ENCODE assay signal across 19 cellular contexts in genomic region chr11:44469412-44469811, GRCh38.
DNase-seq lines count a peak whose midpoint lies in the region; ATAC-seq, FAIRE-seq and TF ChIP-seq lines count a peak whose summit lies in the region.
"Had no signal": no experiment of that assay in that cellular context is flagged by ENCODE, and none has a peak within 500 bp of the region (broad histone marks: within the 10 kb centered on the region; RNA-seq: fewer than 3 reads in every experiment).

No MANE protein-coding gene starts in this region.

- no peak for FAIRE-seq in A549 (lab: Jason Lieb, UNC)
- FAIRE-seq in K562 (lab: Jason Lieb, UNC): no peak
- FAIRE-seq: HTR-8/SVneo had no signal

- no peak overlapping the region for H3K9ac ChIP-seq in K562 (ENCODE audit: insufficient read depth in 1 of 2, low read depth in 2 of 2, low read length in 2 of 2)
- H3K9ac ChIP-seq in neural progenitor cell: no peak overlapping the region
- H3K9ac ChIP-seq: BLaER1 had no signal

- H3K4me3 Mint-ChIP-seq in activated naive CD4-positive, alpha-beta T cell treated with anti-CD3 and anti-CD28 coated beads for 36 hours: no peak overlapping the region
- H3K4me3 Mint-ChIP-seq in T-helper 2 cell treated with Interferon-gamma antibody and Interleukin-4, amounts not matched to agents 5 μg/mL and 100 μg/mL, for 36 hours: no peak overlapping the region
- no peak overlapping the region for H3K4me3 Mint-ChIP-seq in neural progenitor cell
- H3K4me3 Mint-ChIP-seq: CD14-positive monocyte; CD4-positive, alpha-beta memory T cell; H9; IgD-negative memory B cell had no signal

- POLR2A ChIA-PET in A549 (lab: Yijun Ruan, JAX): no interaction called here
- POLR2A ChIA-PET in K562 (lab: Yijun Ruan, JAX): interaction anchor here (0.8 kb wide), 1 partner anchor 11 kb away, joined by 4 read pairs; no protein-coding TSS in a partner anchor

- H3K4me1 ChIP-seq in A549: peaks cover 8% of the 10 kb centered on the region; the same call in 1 of the 3 replicates
- no peaks in the 10 kb centered on the region for H3K4me1 ChIP-seq in K562 (replicated peaks in 1 of 2; ENCODE audit: control insufficient read depth in 2 of 2, insufficient read depth in 2 of 2, low read length in 2 of 2)
- peaks cover 14% of the 10 kb centered on the region for H3K4me1 ChIP-seq in neural progenitor cell
- H3K4me1 ChIP-seq: BLaER1 had no signal

- TF ChIP-seq POLR2A in A549 (IDR thresholded peaks at IDR 0.05; ENCODE audit: low read length) (no peak), K562 (conservative IDR thresholded peaks at IDR 0.05) (no peak)

- DNase-seq in A549 (ENCODE audit: low read depth in 1 of 2, low spot score in 1 of 2) (peak in 1 of 2 experiments; percentile 12), K562 (ENCODE audit: extremely low read depth in 1 of 4, low spot score in 3 of 4) (no peak), left kidney (ENCODE audit: low read depth, low spot score) (peak; percentile 26), mucosa of gallbladder (ENCODE audit: low spot score) (peak; percentile 62), DMS153 (lab: John Stamatoyannopoulos, UW) (no peak), neural progenitor cell (ENCODE audit: low spot score) (no peak)
- DNase-seq in activated naive CD4-positive, alpha-beta T cell treated with anti-CD3 and anti-CD28 coated beads for 36 hours: no peak
- no peak for DNase-seq in T-helper 2 cell treated with Interferon-gamma antibody and Interleukin-4, amounts not matched to agents 5 μg/mL and 100 μg/mL, for 36 hours (ENCODE audit: low spot score)
- DNase-seq: CD4-positive, alpha-beta memory T cell; DMS79 treated with DMSO at 0.1 percent for 48 hours; GF-D8; GOT3; H9 had no signal

- in situ Hi-C loops in K562 (cut with MboI): no loop called here

- H3F3A ChIP-seq in neural progenitor cell (ENCODE audit: low read depth): no peaks in the 10 kb centered on the region

- TF ChIP-seq RAD21 in A549 (conservative IDR thresholded peaks at IDR 0.05 in 1 of 2, IDR thresholded peaks at IDR 0.05 in 1 of 2): no peak
- no peak for TF ChIP-seq RAD21 in K562 (CRISPR knock-in tag; conservative IDR thresholded peaks at IDR 0.05 in 1 of 2, IDR thresholded peaks at IDR 0.05 in 1 of 2)

- H3K9me3 Mint-ChIP-seq in activated naive CD4-positive, alpha-beta T cell treated with anti-CD3 and anti-CD28 coated beads for 36 hours: peaks cover 3% of the 10 kb centered on the region
- no peaks in the 10 kb centered on the region for H3K9me3 Mint-ChIP-seq in T-helper 2 cell treated with Interferon-gamma antibody and Interleukin-4, amounts not matched to agents 5 μg/mL and 100 μg/mL, for 36 hours
- peaks cover 14% of the 10 kb centered on the region for H3K9me3 Mint-ChIP-seq in neural progenitor cell

- H3K27ac ChIP-seq in A549 (no peak overlapping the region), K562 (ENCODE audit: extremely low read depth, low read depth, low read length) (no peak overlapping the region), neural progenitor cell (no peak overlapping the region)
- H3K27ac ChIP-seq: 22Rv1, BLaER1, HL-60 had no signal

- H3K27me3 Mint-ChIP-seq in activated naive CD4-positive, alpha-beta T cell treated with anti-CD3 and anti-CD28 coated beads for 36 hours (ENCODE audit: low read depth): peaks cover 10% of the 10 kb centered on the region
- peaks cover 2% of the 10 kb centered on the region for H3K27me3 Mint-ChIP-seq in T-helper 2 cell treated with Interferon-gamma antibody and Interleukin-4, amounts not matched to agents 5 μg/mL and 100 μg/mL, for 36 hours (ENCODE audit: low read depth)
- no peaks in the 10 kb centered on the region for H3K27me3 Mint-ChIP-seq in neural progenitor cell (ENCODE audit: insufficient read depth, low read depth)

- no peaks in the 10 kb centered on the region for H3K36me3 Mint-ChIP-seq in activated naive CD4-positive, alpha-beta T cell treated with anti-CD3 and anti-CD28 coated beads for 36 hours (ENCODE audit: low read depth)
- H3K36me3 Mint-ChIP-seq in T-helper 2 cell treated with Interferon-gamma antibody and Interleukin-4, amounts not matched to agents 5 μg/mL and 100 μg/mL, for 36 hours (ENCODE audit: low read depth): no peaks in the 10 kb centered on the region
- peaks cover 2% of the 10 kb centered on the region for H3K36me3 Mint-ChIP-seq in neural progenitor cell
- H3K36me3 Mint-ChIP-seq: CD14-positive monocyte; CD4-positive, alpha-beta memory T cell; IgD-negative memory B cell had no signal

- H3K36me3 ChIP-seq in K562 (ENCODE audit: control insufficient read depth, insufficient read depth, low read length) (no peaks in the 10 kb centered on the region), neural progenitor cell (no peaks in the 10 kb centered on the region)
- H3K36me3 ChIP-seq: BLaER1 had no signal

- H3K27ac Mint-ChIP-seq in activated naive CD4-positive, alpha-beta T cell treated with anti-CD3 and anti-CD28 coated beads for 36 hours: no peak overlapping the region
- H3K27ac Mint-ChIP-seq in T-helper 2 cell treated with Interferon-gamma antibody and Interleukin-4, amounts not matched to agents 5 μg/mL and 100 μg/mL, for 36 hours: no peak overlapping the region
- no peak overlapping the region for H3K27ac Mint-ChIP-seq in neural progenitor cell
- H3K27ac Mint-ChIP-seq: CD14-positive monocyte; CD4-positive, alpha-beta memory T cell; H9; IgD-negative memory B cell had no signal

- no peaks in the 10 kb centered on the region for H3K9me1 ChIP-seq in K562 (ENCODE audit: control insufficient read depth, insufficient read depth, low read length)

- ATAC-seq in A549: peak; percentile 33 to 43; a peak in 3 of 6 replicates
- no peak for ATAC-seq in K562

- H2AFZ ChIP-seq in K562 (ENCODE audit: low read depth, low read length) (no peak overlapping the region), neural progenitor cell (replicated peaks) (no peak overlapping the region)

- H3K4me3 ChIP-seq in A549 (no peak overlapping the region), K562 (no peak overlapping the region), neural progenitor cell (no peak overlapping the region)
- H3K4me3 ChIP-seq: BLaER1 had no signal

- H4K20me1 ChIP-seq in K562 (replicated peaks; ENCODE audit: control insufficient read depth, insufficient read depth, low read length): no peaks in the 10 kb centered on the region
- H4K20me1 ChIP-seq in neural progenitor cell (ENCODE audit: low read depth): no peaks in the 10 kb centered on the region
- H4K20me1 ChIP-seq: BLaER1 had no signal

- no peaks in the 10 kb centered on the region for H3K79me2 ChIP-seq in K562 (ENCODE audit: control insufficient read depth, insufficient read depth, low read length)
- no peaks in the 10 kb centered on the region for H3K79me2 ChIP-seq in neural progenitor cell (ENCODE audit: low read depth)

- H3K4me2 ChIP-seq in A549 (peak overlapping the region; percentile 38), K562 (ENCODE audit: insufficient read depth, low read length) (no peak overlapping the region), neural progenitor cell (no peak overlapping the region)
- H3K4me2 ChIP-seq: BLaER1 had no signal

- H3K27me3 ChIP-seq in K562 (ENCODE audit: control insufficient read depth in 2 of 2, insufficient read depth in 2 of 2, low read length in 2 of 2): peaks cover 10 to 55% of the 10 kb centered on the region in 2 experiments
- no peaks in the 10 kb centered on the region for H3K27me3 ChIP-seq in neural progenitor cell
- H3K27me3 ChIP-seq: BLaER1 had no signal

- WGBS in A549 (ENCODE audit: missing lambda C conversion rate): 22% methylated on average over 4 of the region's 6 CpGs
- 0% methylated on average over 6 of the region's 6 CpGs for WGBS in K562 (ENCODE audit: insufficient coverage, low coverage, missing lambda C conversion rate)

- no TSS peak for BruUV-seq in K562 (replicated peaks; lab: Mats Ljungman, UMichigan)

- no peak for TF ChIP-seq CTCF in A549 (IDR thresholded peaks at IDR 0.05)
- TF ChIP-seq CTCF in K562 (IDR thresholded peaks at IDR 0.05 in 2 of 3, conservative IDR thresholded peaks at IDR 0.05 in 1 of 3; ENCODE audit: insufficient read depth in 2 of 3, low read depth in 1 of 3, low read length in 3 of 3): no peak
- no peak for TF ChIP-seq CTCF in neural progenitor cell (IDR thresholded peaks at IDR 0.05)

- H3K9me3 ChIP-seq in A549: peaks cover 11% of the 10 kb centered on the region
- H3K9me3 ChIP-seq in K562 (replicated peaks; ENCODE audit: control insufficient read depth, insufficient read depth, low read depth, low read length): peaks cover 4% of the 10 kb centered on the region
- no peaks in the 10 kb centered on the region for H3K9me3 ChIP-seq in neural progenitor cell (ENCODE audit: low read depth)
- H3K9me3 ChIP-seq: BLaER1 had no signal

- TF ChIP-seq EP300 in A549 (IDR thresholded peaks at IDR 0.05): no peak
- TF ChIP-seq EP300 in K562 (IDR thresholded peaks at IDR 0.05; ENCODE audit: low read length): no peak

- intact Hi-C loops in K562 (cut with micrococcal nuclease): no loop called here
- intact Hi-C loops in activated naive CD4-positive, alpha-beta T cell treated with anti-CD3 and anti-CD28 coated beads for 36 hours (cut with micrococcal nuclease): no loop called here

- no peaks in the 10 kb centered on the region for H3K4me1 Mint-ChIP-seq in activated naive CD4-positive, alpha-beta T cell treated with anti-CD3 and anti-CD28 coated beads for 36 hours (ENCODE audit: low read depth)
- H3K4me1 Mint-ChIP-seq in T-helper 2 cell treated with Interferon-gamma antibody and Interleukin-4, amounts not matched to agents 5 μg/mL and 100 μg/mL, for 36 hours (ENCODE audit: low read depth): no peaks in the 10 kb centered on the region
- peaks cover 11% of the 10 kb centered on the region for H3K4me1 Mint-ChIP-seq in neural progenitor cell
- H3K4me1 Mint-ChIP-seq: CD14-positive monocyte; CD4-positive, alpha-beta memory T cell; IgD-negative memory B cell had no signal

- CTCF ChIA-PET in A549 (lab: Yijun Ruan, JAX) (interaction anchor here (0.8 kb wide), 1 partner anchor 13 kb away, joined by 3 read pairs; no protein-coding TSS in a partner anchor), K562 (lab: Yijun Ruan, JAX; ENCODE audit: low intra/inter-chr PET ratio) (no interaction called here)
- CTCF ChIA-PET in activated naive CD4-positive, alpha-beta T cell treated with anti-CD3 and anti-CD28 coated beads for 36 hours (lab: Charles Lee): no interaction called here

TF ChIP-seq in A549, 52 proteins besides CTCF, POLR2A, EP300 and RAD21:
- TF ChIP-seq GATA3 (IDR thresholded peaks at IDR 0.05; ENCODE audit: borderline replicate concordance) (no peak), MAFK (IDR thresholded peaks at IDR 0.05; ENCODE audit: partially characterized antibody) (peak; percentile 11)
TF ChIP-seq in A549: peak in this region for 1.

Comparison
In these comparisons a context has a peak if more than half of its experiments do, and no peak if none do; other contexts are left out.
1. DNase-seq: peak in left kidney (single experiment) and mucosa of gallbladder (single experiment); none in K562 (0 of 4), activated naive CD4-positive, alpha-beta T cell treated with anti-CD3 and anti-CD28 coated beads for 36 hours (single experiment), DMS153 (single experiment), T-helper 2 cell treated with Interferon-gamma antibody and Interleukin-4, amounts not matched to agents 5 μg/mL and 100 μg/mL, for 36 hours (single experiment) and neural progenitor cell (single experiment).
2. Of the 35 proteins assayed by ChIP-seq in both K562 and A549: peak only in K562: none; only in A549: MAFK; in both: none; in neither: 34.